In genomic region chr10:125189162-125189561, GRCh38 we compare ENCODE assay signal across 17 cellular contexts.
"Had no signal": no experiment of that assay in that cellular context is flagged by ENCODE, and none has a peak within 500 bp of the region (broad histone marks: within the 10 kb centered on the region; RNA-seq: fewer than 3 reads in every experiment).

No MANE protein-coding gene starts in this region.

- H3K27me3 ChIP-seq: colonic mucosa, gastroesophageal sphincter, heart left ventricle, left lung had no signal

- H3K4me3 ChIP-seq: colonic mucosa, dorsolateral prefrontal cortex, esophagus muscularis mucosa, gastroesophageal sphincter, heart left ventricle, left lung, lower lobe of right lung had no signal

- DNase-seq: cerebellar nuclear complex; colonic mucosa; dermis blood vessel endothelial cell; dorsolateral prefrontal cortex; effector CD4-positive, alpha-beta T cell; effector memory CD4-positive, alpha-beta T cell; foreskin keratinocyte; heart left ventricle; hippocampal formation; left cardiac atrium; left lung; left ventricle myocardium superior; lower lobe of right lung; mesenchymal stem cell; midbrain had no signal

- H3K9me3 ChIP-seq: colonic mucosa, esophagus muscularis mucosa, gastroesophageal sphincter, heart left ventricle, left lung, lower lobe of right lung had no signal

- H3K36me3 ChIP-seq: colonic mucosa, esophagus muscularis mucosa, gastroesophageal sphincter, heart left ventricle, left lung, lower lobe of right lung had no signal

- H3K4me1 ChIP-seq: colonic mucosa, esophagus muscularis mucosa, foreskin keratinocyte, gastroesophageal sphincter, heart left ventricle, left lung, lower lobe of right lung had no signal

- ATAC-seq: foreskin keratinocyte, gastroesophageal sphincter, heart left ventricle, left cardiac atrium, left lung, left ventricle myocardium superior, lower lobe of right lung had no signal

- H3K27ac ChIP-seq: colonic mucosa, dorsolateral prefrontal cortex, esophagus muscularis mucosa, foreskin keratinocyte, gastroesophageal sphincter, heart left ventricle, left lung, lower lobe of right lung had no signal
